Comparison of ENCODE assay signal across 8 cellular contexts in the genomic region with DNA sequence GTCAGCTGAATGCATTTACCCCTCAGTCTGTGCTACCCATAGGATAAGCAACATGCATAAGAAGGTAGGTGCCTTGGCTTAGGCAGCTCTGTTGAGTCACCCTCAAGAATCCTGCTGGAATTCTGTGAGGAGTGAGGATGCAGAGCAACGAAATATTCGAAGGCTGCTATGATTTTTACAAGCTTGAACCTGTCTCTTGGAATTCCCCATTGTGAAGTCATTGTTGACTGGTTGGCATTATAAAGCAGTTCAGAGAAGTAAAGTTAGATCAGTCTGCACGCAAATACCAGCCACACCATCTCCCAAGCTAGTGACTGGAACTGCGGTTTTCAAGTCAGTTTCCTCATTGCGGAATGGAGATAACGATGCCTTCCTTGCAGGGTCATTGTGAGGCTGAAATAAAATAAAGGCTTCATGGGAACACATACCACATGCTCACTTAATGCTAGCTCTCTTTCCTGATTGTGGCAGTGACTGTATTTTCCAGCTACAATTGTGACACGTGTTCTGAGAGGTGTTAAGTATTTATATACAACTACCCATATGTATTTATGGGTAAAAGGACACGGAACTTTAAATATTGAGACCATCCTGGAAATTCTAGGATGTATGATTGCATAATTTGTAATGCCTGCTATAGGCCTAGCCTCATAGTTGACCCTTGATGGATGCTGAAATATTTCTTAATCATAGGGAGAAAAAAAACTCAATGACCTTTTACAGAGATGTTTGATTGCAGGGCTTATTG.
DNase-seq lines count a peak whose midpoint lies in the region; ATAC-seq and TF ChIP-seq lines count a peak whose summit lies in the region.

No MANE protein-coding gene starts in this region.

- intact Hi-C loops in CD14-positive monocyte (cut with micrococcal nuclease) = loop anchor here in 1 of 2 donors (5.0 to 10.0 kb wide), 3 partner anchors 66 to 91 kb away; no protein-coding TSS in a partner anchor
- intact Hi-C loops in CD8-positive, alpha-beta T cell (cut with DNase I, micrococcal nuclease) = no loop called here

- peak; percentile 85 for DNase-seq in CD14-positive monocyte (ENCODE audit: low spot score)
- DNase-seq in SK-N-SH = no peak
- DNase-seq in kidney tubule cell (ENCODE audit: low spot score) = peak; percentile 95
- DNase-seq in CD8-positive, alpha-beta T cell = no peak
- no peak for DNase-seq in nephron progenitor cell
- no peak for DNase-seq in 8988T

- H3K4me1 Mint-ChIP-seq in CD14-positive monocyte = peaks cover 90% of the 10 kb centered on the region
- H3K4me1 Mint-ChIP-seq in CD8-positive, alpha-beta T cell (ENCODE audit: low read depth) = peaks cover 19% of the 10 kb centered on the region
- H3K4me1 Mint-ChIP-seq in nephron progenitor cell = peaks cover 21% of the 10 kb centered on the region

- no peaks in the 10 kb centered on the region for H3K27me3 Mint-ChIP-seq in CD14-positive monocyte (ENCODE audit: low read depth in 3 of 3)
- H3K27me3 Mint-ChIP-seq in CD8-positive, alpha-beta T cell (ENCODE audit: low read depth) = no peaks in the 10 kb centered on the region
- H3K27me3 Mint-ChIP-seq in nephron progenitor cell (ENCODE audit: low read depth, poor library complexity) = no peaks in the 10 kb centered on the region

- H3K4me3 Mint-ChIP-seq in CD14-positive monocyte (peak overlapping the region; percentile 35 to 37), nephron progenitor cell (no peak overlapping the region)
- H3K4me3 Mint-ChIP-seq in CD8-positive, alpha-beta T cell = no peak overlapping the region

- TF ChIP-seq RAD21 in SK-N-SH (IDR thresholded peaks at IDR 0.05; ENCODE audit: low read length) = no peak

- no peaks in the 10 kb centered on the region for H3K9me3 ChIP-seq in SK-N-SH
- no peaks in the 10 kb centered on the region for H3K9me3 ChIP-seq in CD8-positive, alpha-beta T cell (ENCODE audit: low read length)

- H3K27ac Mint-ChIP-seq in CD14-positive monocyte (peak overlapping the region; percentile 94 to 99 (median 97)), nephron progenitor cell (no peak overlapping the region)
- H3K27ac Mint-ChIP-seq in CD8-positive, alpha-beta T cell = no peak overlapping the region

- no peaks in the 10 kb centered on the region for H3K27me3 ChIP-seq in SK-N-SH (ENCODE audit: insufficient read depth)
- H3K27me3 ChIP-seq in CD8-positive, alpha-beta T cell (ENCODE audit: insufficient read depth, low read length) = no peaks in the 10 kb centered on the region

- H3F3A ChIP-seq in SK-N-SH (replicated peaks; ENCODE audit: insufficient read depth) = no peaks in the 10 kb centered on the region

- H3K79me2 ChIP-seq in SK-N-SH (ENCODE audit: insufficient read depth) = peaks cover 78% of the 10 kb centered on the region

- H3K36me3 Mint-ChIP-seq in CD14-positive monocyte = peaks cover 30 to 35% of the 10 kb centered on the region in 2 donors
- no peaks in the 10 kb centered on the region for H3K36me3 Mint-ChIP-seq in CD8-positive, alpha-beta T cell
- no peaks in the 10 kb centered on the region for H3K36me3 Mint-ChIP-seq in nephron progenitor cell (ENCODE audit: low read depth)

- H2AFZ ChIP-seq in SK-N-SH (ENCODE audit: low read depth) = no peak overlapping the region

- peaks cover 16% of the 10 kb centered on the region for H4K20me1 ChIP-seq in SK-N-SH (ENCODE audit: insufficient read depth)

- no peak overlapping the region for H3K9ac ChIP-seq in SK-N-SH

- ATAC-seq in HG02759 (IDR thresholded peaks at IDR 0.05; ENCODE audit: unreplicated experiment) (peak; percentile 49), GM21528 (IDR thresholded peaks at IDR 0.05; ENCODE audit: low FRiP score, unreplicated experiment) (no peak)
- ATAC-seq in CD8-positive, alpha-beta T cell = no peak

- no peak overlapping the region for H3K4me2 ChIP-seq in SK-N-SH

- 75% methylated on average over 8 of the region's 8 CpGs for WGBS in SK-N-SH (ENCODE audit: low lambda C conversion rate)

- no peak overlapping the region for H3K4me3 ChIP-seq in SK-N-SH (ENCODE audit: low read depth in 2 of 2, low read length in 1 of 2)
- H3K4me3 ChIP-seq in CD8-positive, alpha-beta T cell (ENCODE audit: low read depth, low read length) = no peak overlapping the region

- POLR2A ChIA-PET in SK-N-SH (lab: Yijun Ruan, JAX) = no interaction called here
- POLR2A ChIA-PET in CD8-positive, alpha-beta T cell (lab: Charles Lee) = interaction anchor here (0.6 kb wide), 1 partner anchor 11 kb away, joined by 3 read pairs; no protein-coding TSS in a partner anchor

- TF ChIP-seq CTCF in CD14-positive monocyte (IDR thresholded peaks at IDR 0.05) (no peak), SK-N-SH (IDR thresholded peaks at IDR 0.05) (no peak), nephron progenitor cell (IDR thresholded peaks at IDR 0.05) (no peak)
- TF ChIP-seq CTCF in CD8-positive, alpha-beta T cell (IDR thresholded peaks at IDR 0.05) = no peak

- TF ChIP-seq EP300 in SK-N-SH (IDR thresholded peaks at IDR 0.05; ENCODE audit: borderline replicate concordance in 1 of 2, low read depth in 1 of 2, low read length in 1 of 2) = no peak

- H3K9me3 Mint-ChIP-seq in CD14-positive monocyte (peaks cover 0 to 2% (median 0%) of the 10 kb centered on the region in 7 donors), nephron progenitor cell (no peaks in the 10 kb centered on the region)
- H3K9me3 Mint-ChIP-seq in CD8-positive, alpha-beta T cell = no peaks in the 10 kb centered on the region

- peaks cover 9 to 18% of the 10 kb centered on the region in 2 experiments; a peak in 3 of 4 replicates for H3K4me1 ChIP-seq in SK-N-SH (ENCODE audit: control insufficient read depth in 1 of 2, insufficient read depth in 2 of 2, low read depth in 1 of 2, low read length in 1 of 2)
- H3K4me1 ChIP-seq in CD8-positive, alpha-beta T cell (ENCODE audit: insufficient read depth, low read length) = no peaks in the 10 kb centered on the region

- CTCF ChIA-PET in SK-N-SH (lab: Yijun Ruan, JAX) = interaction anchor here (1.1 to 2.2 kb wide), 2 partner anchors 12 to 14 kb away, joined by 5 to 7 read pairs; no protein-coding TSS in a partner anchor
- CTCF ChIA-PET in CD8-positive, alpha-beta T cell (lab: Charles Lee) = interaction anchor here (0.8 kb wide), 1 partner anchor 9 kb away, joined by 3 read pairs; no protein-coding TSS in a partner anchor

- no peaks in the 10 kb centered on the region for H3K36me3 ChIP-seq in SK-N-SH (replicated peaks in 1 of 2; ENCODE audit: control insufficient read depth in 1 of 2, insufficient read depth in 2 of 2, low read length in 1 of 2)
- no peaks in the 10 kb centered on the region for H3K36me3 ChIP-seq in CD8-positive, alpha-beta T cell (ENCODE audit: insufficient read depth, low read length)

- no peak overlapping the region; a peak in 1 of 4 replicates for H3K27ac ChIP-seq in SK-N-SH (ENCODE audit: low read depth in 2 of 2, low read length in 1 of 2)
- H3K27ac ChIP-seq in CD8-positive, alpha-beta T cell (ENCODE audit: low read depth, low read length) = no peak overlapping the region

- H3K9me2 ChIP-seq in SK-N-SH = no peaks in the 10 kb centered on the region

TF ChIP-seq in SK-N-SH, 30 proteins besides CTCF, POLR2A, EP300 and RAD21:
- TF ChIP-seq, protein P1, sequence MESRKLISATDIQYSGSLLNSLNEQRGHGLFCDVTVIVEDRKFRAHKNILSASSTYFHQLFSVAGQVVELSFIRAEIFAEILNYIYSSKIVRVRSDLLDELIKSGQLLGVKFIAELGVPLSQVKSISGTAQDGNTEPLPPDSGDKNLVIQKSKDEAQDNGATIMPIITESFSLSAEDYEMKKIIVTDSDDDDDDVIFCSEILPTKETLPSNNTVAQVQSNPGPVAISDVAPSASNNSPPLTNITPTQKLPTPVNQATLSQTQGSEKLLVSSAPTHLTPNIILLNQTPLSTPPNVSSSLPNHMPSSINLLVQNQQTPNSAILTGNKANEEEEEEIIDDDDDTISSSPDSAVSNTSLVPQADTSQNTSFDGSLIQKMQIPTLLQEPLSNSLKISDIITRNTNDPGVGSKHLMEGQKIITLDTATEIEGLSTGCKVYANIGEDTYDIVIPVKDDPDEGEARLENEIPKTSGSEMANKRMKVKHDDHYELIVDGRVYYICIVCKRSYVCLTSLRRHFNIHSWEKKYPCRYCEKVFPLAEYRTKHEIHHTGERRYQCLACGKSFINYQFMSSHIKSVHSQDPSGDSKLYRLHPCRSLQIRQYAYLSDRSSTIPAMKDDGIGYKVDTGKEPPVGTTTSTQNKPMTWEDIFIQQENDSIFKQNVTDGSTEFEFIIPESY (IDR thresholded peaks at IDR 0.05; ENCODE audit: borderline replicate concordance, low read depth) = no peak
- TF ChIP-seq EZH2phosphoT487 (IDR thresholded peaks at IDR 0.05; ENCODE audit: borderline replicate concordance, low read depth) = no peak
- no peak for TF ChIP-seq YY1 (IDR thresholded peaks at IDR 0.05; ENCODE audit: low read depth)
- no peak for TF ChIP-seq CHD2 (IDR thresholded peaks at IDR 0.05; ENCODE audit: low read length, partially characterized antibody)
- TF ChIP-seq REST (IDR thresholded peaks at IDR 0.05; ENCODE audit: low read depth, low read length) = no peak
- no peak for TF ChIP-seq RCOR1 (IDR thresholded peaks at IDR 0.05; ENCODE audit: low read length)
- TF ChIP-seq FOSL2 (IDR thresholded peaks at IDR 0.05; ENCODE audit: borderline replicate concordance, low read depth) = peak; percentile 22; the same call in 1 of the 2 replicates

Comparison
In these comparisons a context has a peak if more than half of its experiments do, and no peak if none do; other contexts are left out.
1. DNase-seq: peak in CD14-positive monocyte (single experiment) and kidney tubule cell (single experiment); none in SK-N-SH (single experiment), CD8-positive, alpha-beta T cell (0 of 7), nephron progenitor cell (single experiment) and 8988T (single experiment).
2. H3K27ac Mint-ChIP-seq: peak in CD14-positive monocyte (7 of 7); none in CD8-positive, alpha-beta T cell (single experiment) and nephron progenitor cell (single experiment).
3. H3K4me3 Mint-ChIP-seq: peak in CD14-positive monocyte (2 of 2); none in CD8-positive, alpha-beta T cell (single experiment) and nephron progenitor cell (single experiment).